In genomic region chr5:154164182-154164581, GRCh38 we compare ENCODE assay signal across 13 cellular contexts.
"Had no signal": no experiment of that assay in that cellular context is flagged by ENCODE, and none has a peak within 500 bp of the region (broad histone marks: within the 10 kb centered on the region; RNA-seq: fewer than 3 reads in every experiment).

No MANE protein-coding gene starts in this region.

- H3K4me1 Mint-ChIP-seq: activated CD4-positive, alpha-beta memory T cell treated with anti-CD3 and anti-CD28 coated beads, Interleukin-2, amount 10 ng/mL, durations not matched to agents 7 days and 5 days; activated naive CD8-positive, alpha-beta T cell treated with anti-CD3 and anti-CD28 coated beads, Interleukin-2, amount 10 ng/mL, durations not matched to agents 7 days and 5 days; immature natural killer cell; naive thymus-derived CD8-positive, alpha-beta T cell had no signal

- H3K36me3 Mint-ChIP-seq: activated naive CD8-positive, alpha-beta T cell treated with anti-CD3 and anti-CD28 coated beads, Interleukin-2, amount 10 ng/mL, durations not matched to agents 7 days and 5 days; immature natural killer cell; naive thymus-derived CD8-positive, alpha-beta T cell had no signal

- H3K4me3 Mint-ChIP-seq: activated CD4-positive, alpha-beta memory T cell treated with anti-CD3 and anti-CD28 coated beads, Interleukin-2, amount 10 ng/mL, durations not matched to agents 7 days and 5 days; activated naive CD8-positive, alpha-beta T cell treated with anti-CD3 and anti-CD28 coated beads, Interleukin-2, amount 10 ng/mL, durations not matched to agents 7 days and 5 days; immature natural killer cell; naive thymus-derived CD8-positive, alpha-beta T cell had no signal

- H3K27ac ChIP-seq: right atrium auricular region had no signal

- H3K9me3 Mint-ChIP-seq: activated CD4-positive, alpha-beta memory T cell treated with anti-CD3 and anti-CD28 coated beads, Interleukin-2, amount 10 ng/mL, durations not matched to agents 7 days and 5 days; activated naive CD8-positive, alpha-beta T cell treated with anti-CD3 and anti-CD28 coated beads, Interleukin-2, amount 10 ng/mL, durations not matched to agents 7 days and 5 days; immature natural killer cell; naive thymus-derived CD8-positive, alpha-beta T cell had no signal

- H3K9me3 ChIP-seq: mucosa of descending colon, right atrium auricular region had no signal

- DNase-seq: activated CD4-positive, alpha-beta memory T cell treated with anti-CD3 and anti-CD28 coated beads, Interleukin-2, amount 10 ng/mL, durations not matched to agents 7 days and 5 days; activated CD4-positive, alpha-beta T cell treated with anti-CD3 and anti-CD28 coated beads for 1 hour; activated gamma-delta T cell treated with Interleukin-2 at 50 U/mL for 16 hours; activated naive CD8-positive, alpha-beta T cell treated with anti-CD3 and anti-CD28 coated beads, Interleukin-2, amount 10 ng/mL, durations not matched to agents 7 days and 5 days; activated T-cell treated with anti-CD3 and anti-CD28 coated beads, Interleukin-2, amount 50 U/mL, for 48 hours; aorta; immature natural killer cell; left cardiac atrium; mucosa of descending colon; naive thymus-derived CD8-positive, alpha-beta T cell; nucleus accumbens; small intestine had no signal

- H3K36me3 ChIP-seq: right atrium auricular region had no signal

- H3K4me1 ChIP-seq: right atrium auricular region had no signal

- H3K4me3 ChIP-seq: mucosa of descending colon, right atrium auricular region had no signal

- H3K27me3 ChIP-seq: right atrium auricular region had no signal

- H3K27ac Mint-ChIP-seq: activated CD4-positive, alpha-beta memory T cell treated with anti-CD3 and anti-CD28 coated beads, Interleukin-2, amount 10 ng/mL, durations not matched to agents 7 days and 5 days; activated naive CD8-positive, alpha-beta T cell treated with anti-CD3 and anti-CD28 coated beads, Interleukin-2, amount 10 ng/mL, durations not matched to agents 7 days and 5 days; immature natural killer cell; naive thymus-derived CD8-positive, alpha-beta T cell had no signal
